In genomic region chr1:198890531-198890930, GRCh38 we compare ENCODE assay signal across 22 cellular contexts.
DNase-seq lines count a peak whose midpoint lies in the region; ATAC-seq, FAIRE-seq and TF ChIP-seq lines count a peak whose summit lies in the region.
"Had no signal": no experiment of that assay in that cellular context is flagged by ENCODE, and none has a peak within 500 bp of the region (broad histone marks: within the 10 kb centered on the region; RNA-seq: fewer than 3 reads in every experiment).

No MANE protein-coding gene starts in this region.

- H3K79me2 ChIP-seq in ACC112 (ENCODE audit: control insufficient read depth, insufficient read depth, low read length, unreplicated experiment) (peaks cover 18% of the 10 kb centered on the region), endothelial cell of umbilical vein (ENCODE audit: control insufficient read depth, insufficient read depth, low read length) (peaks cover 79% of the 10 kb centered on the region)

- dilution Hi-C loops in endothelial cell of umbilical vein (cut with MboI; ENCODE audit: extremely low pct_ligation_motif_present, low sequenced_read_pairs) = no loop called here

- intact Hi-C loops in endothelial cell of umbilical vein (cut with micrococcal nuclease) = loop anchor here (5.0 kb wide), 2 partner anchors 222 to 542 kb away; no protein-coding TSS in a partner anchor

- peak overlapping the region; percentile 51 for H3K9ac ChIP-seq in endothelial cell of umbilical vein (replicated peaks; ENCODE audit: extremely low read depth, insufficient read depth, low read length)

- H3K4me1 ChIP-seq in ACC112 (ENCODE audit: control insufficient read depth, insufficient read depth, low read length, unreplicated experiment) (peaks cover 49% of the 10 kb centered on the region), endothelial cell of umbilical vein (ENCODE audit: control insufficient read depth, extremely low read depth, insufficient read depth, low read length) (peaks cover 44% of the 10 kb centered on the region)
- H3K4me1 ChIP-seq: body of pancreas had no signal

- peaks cover 3% of the 10 kb centered on the region for H4K20me1 ChIP-seq in endothelial cell of umbilical vein (replicated peaks; ENCODE audit: control insufficient read depth, extremely low read depth, insufficient read depth, low read length)

- no peaks in the 10 kb centered on the region for H3K4me1 Mint-ChIP-seq in stimulated activated effector memory CD8-positive, alpha-beta T cell treated with anti-CD3 and anti-CD28 coated beads, Interleukin-12 subunit alpha, Interleukin-12 subunit beta, amount 100 ng/mL, for 72 hours

- H2AFZ ChIP-seq in ACC112 (ENCODE audit: low read length, unreplicated experiment) = no peak overlapping the region
- H2AFZ ChIP-seq in endothelial cell of umbilical vein (ENCODE audit: low read depth, low read length) = no peak overlapping the region

- H3K9me1 ChIP-seq in endothelial cell of umbilical vein (replicated peaks; ENCODE audit: control insufficient read depth, extremely low read depth, insufficient read depth, low read length) = no peaks in the 10 kb centered on the region

- H3K9me3 Mint-ChIP-seq in stimulated activated effector memory CD8-positive, alpha-beta T cell treated with anti-CD3 and anti-CD28 coated beads, Interleukin-12 subunit alpha, Interleukin-12 subunit beta, amount 100 ng/mL, for 72 hours = no peaks in the 10 kb centered on the region
- H3K9me3 Mint-ChIP-seq: activated CD4-positive, alpha-beta memory T cell treated with anti-CD3 and anti-CD28 coated beads for 36 hours; effector memory CD8-positive, alpha-beta T cell had no signal

- TF ChIP-seq CTCF in endothelial cell of umbilical vein (IDR thresholded peaks at IDR 0.05; ENCODE audit: extremely low read depth in 1 of 2, insufficient read depth in 1 of 2, low read depth in 1 of 2, low read length in 2 of 2) = no peak

- no peaks in the 10 kb centered on the region for H3K36me3 Mint-ChIP-seq in stimulated activated effector memory CD8-positive, alpha-beta T cell treated with anti-CD3 and anti-CD28 coated beads, Interleukin-12 subunit alpha, Interleukin-12 subunit beta, amount 100 ng/mL, for 72 hours
- H3K36me3 Mint-ChIP-seq: activated CD4-positive, alpha-beta memory T cell treated with anti-CD3 and anti-CD28 coated beads for 36 hours had no signal

- H3K27me3 ChIP-seq in ACC112 (ENCODE audit: insufficient read depth, low read length) (no peaks in the 10 kb centered on the region), endothelial cell of umbilical vein (ENCODE audit: control insufficient read depth in 2 of 2, insufficient read depth in 2 of 2, low read length in 2 of 2) (no peaks in the 10 kb centered on the region)
- H3K27me3 ChIP-seq: body of pancreas had no signal

- no peak for ATAC-seq in stimulated activated effector memory CD8-positive, alpha-beta T cell treated with anti-CD3 and anti-CD28 coated beads, Interleukin-12 subunit alpha, Interleukin-12 subunit beta, amount 100 ng/mL, for 72 hours
- ATAC-seq: body of pancreas; effector memory CD8-positive, alpha-beta T cell; naive thymus-derived CD4-positive, alpha-beta T cell had no signal

- peak; percentile 41 for DNase-seq in H4 (ENCODE audit: low spot score)
- DNase-seq in NCI-H345 treated with DMSO at 0.1 percent for 48 hours (lab: John Stamatoyannopoulos, UW; ENCODE audit: unreplicated experiment) = peak; percentile 23
- DNase-seq in endothelial cell of umbilical vein (ENCODE audit: low read depth, low spot score) = no peak
- DNase-seq in stimulated activated effector memory CD8-positive, alpha-beta T cell treated with anti-CD3 and anti-CD28 coated beads, Interleukin-12 subunit alpha, Interleukin-12 subunit beta, amount 100 ng/mL, for 72 hours (ENCODE audit: low spot score in 2 of 2) = no peak
- no peak for DNase-seq in SW 1271 (lab: John Stamatoyannopoulos, UW)
- DNase-seq in G401 (ENCODE audit: low spot score) = no peak
- DNase-seq in stimulated activated CD8-positive, alpha-beta memory T cell treated with anti-CD3 and anti-CD28 coated beads, Interleukin-4, amount 100 ng/mL, for 48 hours = no peak
- DNase-seq: activated CD4-positive, alpha-beta memory T cell treated with anti-CD3 and anti-CD28 coated beads for 36 hours; body of pancreas; effector memory CD8-positive, alpha-beta T cell; GDM1; head of caudate nucleus; Karpas-422; naive thymus-derived CD4-positive, alpha-beta T cell; NCI-H524 treated with DMSO at 0.1 percent for 48 hours; retina; stimulated activated CD4-positive, alpha-beta T cell treated with anti-CD3 and anti-CD28 coated beads, Interleukin-4, amount 100 ng/mL, for 1 hour; stimulated activated naive CD4-positive, alpha-beta T cell; T1000 had no signal

- no peak for TF ChIP-seq POLR2A in endothelial cell of umbilical vein (IDR thresholded peaks at IDR 0.05; ENCODE audit: low read depth, low read length)

- POLR2A ChIA-PET in endothelial cell of umbilical vein (lab: Charles Lee) = no interaction called here

- no peak for FAIRE-seq in endothelial cell of umbilical vein (lab: Jason Lieb, UNC)
- FAIRE-seq: GM18507 had no signal

- BruUV-seq in endothelial cell of umbilical vein (replicated peaks; lab: Mats Ljungman, UMichigan) = no TSS peak

- H3K4me3 ChIP-seq in ACC112 (ENCODE audit: low read depth, low read length) (peak overlapping the region; percentile 31; the same call in 1 of the 2 replicates), endothelial cell of umbilical vein (replicated peaks in 1 of 3; ENCODE audit: insufficient read depth in 1 of 3, low read depth in 1 of 3, low read length in 3 of 3) (no peak overlapping the region)
- H3K4me3 ChIP-seq: body of pancreas had no signal

- peak overlapping the region; percentile 59 for H3K27ac ChIP-seq in ACC112 (ENCODE audit: low read depth, low read length)
- H3K27ac ChIP-seq in endothelial cell of umbilical vein (ENCODE audit: insufficient read depth, low read depth, low read length) = peak overlapping the region; percentile 64
- H3K27ac ChIP-seq: body of pancreas, RWPE1 had no signal

- no peak overlapping the region for H3K27ac Mint-ChIP-seq in stimulated activated effector memory CD8-positive, alpha-beta T cell treated with anti-CD3 and anti-CD28 coated beads, Interleukin-12 subunit alpha, Interleukin-12 subunit beta, amount 100 ng/mL, for 72 hours
- H3K27ac Mint-ChIP-seq: activated CD4-positive, alpha-beta memory T cell treated with anti-CD3 and anti-CD28 coated beads for 36 hours; naive thymus-derived CD4-positive, alpha-beta T cell had no signal

- in situ Hi-C loops in G401 (cut with HindIII; ENCODE audit: low sequenced_read_pairs) = no loop called here

- no peak overlapping the region for H3K4me3 Mint-ChIP-seq in stimulated activated effector memory CD8-positive, alpha-beta T cell treated with anti-CD3 and anti-CD28 coated beads, Interleukin-12 subunit alpha, Interleukin-12 subunit beta, amount 100 ng/mL, for 72 hours
- H3K4me3 Mint-ChIP-seq: activated CD4-positive, alpha-beta memory T cell treated with anti-CD3 and anti-CD28 coated beads for 36 hours; effector memory CD8-positive, alpha-beta T cell; naive thymus-derived CD4-positive, alpha-beta T cell had no signal

- no peaks in the 10 kb centered on the region for H3K9me3 ChIP-seq in endothelial cell of umbilical vein (replicated peaks; ENCODE audit: control insufficient read depth, insufficient read depth, low read length)
- H3K9me3 ChIP-seq: body of pancreas had no signal

- peak overlapping the region; percentile 52 for H3K4me2 ChIP-seq in endothelial cell of umbilical vein (ENCODE audit: insufficient read depth, low read length)

- CTCF ChIA-PET in endothelial cell of umbilical vein (lab: Charles Lee) = interaction anchor here (1.8 kb wide), 1 partner anchor 573 kb away, joined by 5 read pairs; no protein-coding TSS in a partner anchor

- peaks cover 3% of the 10 kb centered on the region; the same call in 1 of the 2 replicates for H3K36me3 ChIP-seq in ACC112 (ENCODE audit: insufficient read depth, low read length)
- H3K36me3 ChIP-seq in endothelial cell of umbilical vein (ENCODE audit: control insufficient read depth in 2 of 2, extremely low read depth in 1 of 2, insufficient read depth in 2 of 2, low read length in 2 of 2) = peaks cover 0 to 2% of the 10 kb centered on the region in 2 experiments

TF ChIP-seq in endothelial cell of umbilical vein, 7 proteins besides CTCF, POLR2A, EP300 and RAD21:
- TF ChIP-seq GATA2 (IDR thresholded peaks at IDR 0.05; ENCODE audit: insufficient read depth, insufficient read length, low read depth, low read length) = peak; percentile 31
- no peak for TF ChIP-seq JUN (IDR thresholded peaks at IDR 0.05; ENCODE audit: borderline replicate concordance, insufficient read depth, insufficient read length, low read depth)

Comparison
In these comparisons a context has a peak if more than half of its experiments do, and no peak if none do; other contexts are left out.
1. DNase-seq: peak in H4 (single experiment) and NCI-H345 treated with DMSO at 0.1 percent for 48 hours (single experiment); none in endothelial cell of umbilical vein (single experiment), stimulated activated effector memory CD8-positive, alpha-beta T cell treated with anti-CD3 and anti-CD28 coated beads, Interleukin-12 subunit alpha, Interleukin-12 subunit beta, amount 100 ng/mL, for 72 hours (0 of 2), SW 1271 (0 of 2), G401 (single experiment) and stimulated activated CD8-positive, alpha-beta memory T cell treated with anti-CD3 and anti-CD28 coated beads, Interleukin-4, amount 100 ng/mL, for 48 hours (single experiment).